In genomic region chr12:124875803-124876132, GRCh38 we compare ENCODE assay signal across 17 cellular contexts. TPM values are rescaled to one million over a fixed set of nuclear protein-coding genes. Genes with fewer than 3 reads are reported as not detected.
DNase-seq lines count a peak whose midpoint lies in the region; ATAC-seq, FAIRE-seq and TF ChIP-seq lines count a peak whose summit lies in the region.
"Had no signal": no experiment of that assay in that cellular context is flagged by ENCODE, and none has a peak within 500 bp of the region (broad histone marks: within the 10 kb centered on the region; RNA-seq: fewer than 3 reads in every experiment).

No MANE protein-coding gene starts in this region.

- H2BK5ac ChIP-seq in trophoblast cell (ENCODE audit: low read depth, low read length, poor library complexity), result no peak overlapping the region

- peak overlapping the region; percentile 15 for H4K91ac ChIP-seq in trophoblast cell (ENCODE audit: low read depth, low read length)

- no peaks in the 10 kb centered on the region for H3K27me3 ChIP-seq in CD8-positive, alpha-beta memory T cell (ENCODE audit: insufficient read depth, low read length, poor library complexity, severe bottlenecking)
- H3K27me3 ChIP-seq in GM12878 (replicated peaks in 1 of 2; ENCODE audit: control insufficient read depth in 2 of 2, insufficient read depth in 2 of 2, low read length in 1 of 2), result no peaks in the 10 kb centered on the region
- no peaks in the 10 kb centered on the region for H3K27me3 ChIP-seq in trophoblast cell (ENCODE audit: insufficient read depth, low read length)
- no peaks in the 10 kb centered on the region for H3K27me3 ChIP-seq in MG63

- no peaks in the 10 kb centered on the region for H4K20me1 ChIP-seq in GM12878 (ENCODE audit: control insufficient read depth, insufficient read depth)

- no peak overlapping the region for H3K9ac ChIP-seq in GM12878 (ENCODE audit: control insufficient read depth, insufficient read depth, low read length)
- no peak overlapping the region for H3K9ac ChIP-seq in trophoblast cell (ENCODE audit: low read length)
- H3K9ac ChIP-seq: GM23248 had no signal

- no peaks in the 10 kb centered on the region for H3K79me1 ChIP-seq in trophoblast cell (ENCODE audit: low read length)

- no peaks in the 10 kb centered on the region for H3K4me1 ChIP-seq in CD8-positive, alpha-beta memory T cell (ENCODE audit: insufficient read depth, low read length)
- H3K4me1 ChIP-seq in GM12878 (ENCODE audit: control insufficient read depth, insufficient read depth, low read length) (peaks cover 11% of the 10 kb centered on the region), trophoblast cell (ENCODE audit: control insufficient read depth in 1 of 2, insufficient read depth in 2 of 2, low read length in 2 of 2) (no peaks in the 10 kb centered on the region)

- no peak overlapping the region for H3K4ac ChIP-seq in trophoblast cell (ENCODE audit: low read depth, low read length)

- no peaks in the 10 kb centered on the region for H3K9me3 Mint-ChIP-seq in CD8-positive, alpha-beta memory T cell
- H3K9me3 Mint-ChIP-seq in T-cell, result no peaks in the 10 kb centered on the region

- H3K4me2 ChIP-seq in GM12878 (ENCODE audit: control insufficient read depth, insufficient read depth) (no peak overlapping the region), trophoblast cell (ENCODE audit: low read length) (no peak overlapping the region)

- 92% methylated on average over 2 of the region's 2 CpGs for WGBS in GM12878 (ENCODE audit: insufficient coverage, insufficient replicate concordance, low lambda C conversion rate, missing lambda C conversion rate)
- no CpG with 5 or more reads among the region's 2 CpGs for WGBS in trophoblast cell (ENCODE audit: extremely low coverage, insufficient coverage, insufficient read length)

- H3K79me2 ChIP-seq in GM12878 (ENCODE audit: control insufficient read depth, insufficient read depth, low read length) (no peaks in the 10 kb centered on the region), trophoblast cell (ENCODE audit: control insufficient read depth, insufficient read depth, low read length, poor library complexity) (no peaks in the 10 kb centered on the region)

- DNase-seq in CD8-positive, alpha-beta memory T cell, result no peak
- DNase-seq in GM12878 (ENCODE audit: low read depth, low spot score), result no peak
- DNase-seq in left lobe of liver (ENCODE audit: low spot score), result no peak
- DNase-seq in trophoblast cell, result no peak
- no peak for DNase-seq in T-cell
- no peak for DNase-seq in MG63
- DNase-seq in stimulated activated naive CD4-positive, alpha-beta T cell (lab: John Stamatoyannopoulos, UW), result no peak
- DNase-seq: DMS 273 treated with DMSO at 0.1 percent for 48 hours, GM23248, HCEC 1CT, KBM-7, MV-4-11, NCI-H1694 treated with DMSO at 0.1 percent for 48 hours, SIG-M5 had no signal

- no peak overlapping the region for H3K23ac ChIP-seq in trophoblast cell (ENCODE audit: low read length)

- intact Hi-C loops in GM12878 (cut with micrococcal nuclease; ENCODE audit: unreplicated experiment), result no loop called here

- in situ Hi-C loops in GM12878 (cut with MboI), result no loop called here

- no peak for ATAC-seq in GM12878
- peak; percentile 4 for ATAC-seq in left lobe of liver
- ATAC-seq in T-cell (replicated peaks in 1 of 4), result no peak

- H3K4me3 Mint-ChIP-seq in CD8-positive, alpha-beta memory T cell, result peak overlapping the region in 1 of 7 donors; percentile 38
- H3K4me3 Mint-ChIP-seq in T-cell, result no peak overlapping the region

- H3K18ac ChIP-seq in trophoblast cell (ENCODE audit: low read length), result no peak overlapping the region

- H4K12ac ChIP-seq in trophoblast cell (ENCODE audit: low read depth, low read length), result no peak overlapping the region

- H3K9me3 ChIP-seq in CD8-positive, alpha-beta memory T cell (ENCODE audit: low read length), result no peaks in the 10 kb centered on the region
- H3K9me3 ChIP-seq in GM12878 (replicated peaks; ENCODE audit: control insufficient read depth, insufficient read depth, low read length), result no peaks in the 10 kb centered on the region
- no peaks in the 10 kb centered on the region for H3K9me3 ChIP-seq in trophoblast cell (ENCODE audit: insufficient read depth, low read depth, low read length)
- H3K9me3 ChIP-seq in MG63, result no peaks in the 10 kb centered on the region

- H3K36me3 Mint-ChIP-seq in CD8-positive, alpha-beta memory T cell, result no peaks in the 10 kb centered on the region
- H3K36me3 Mint-ChIP-seq in T-cell, result no peaks in the 10 kb centered on the region

- no peak overlapping the region for H2BK120ac ChIP-seq in trophoblast cell (ENCODE audit: insufficient read depth, low read length, poor library complexity)

- no peak for TF ChIP-seq EP300 in GM12878 (IDR thresholded peaks at IDR 0.05; ENCODE audit: borderline replicate concordance in 1 of 2, control insufficient read depth in 1 of 2, low read depth in 2 of 2, low read length in 2 of 2)

- no peak for TF ChIP-seq CTCF in GM12878 (IDR thresholded peaks at IDR 0.05 in 2 of 3, conservative IDR thresholded peaks at IDR 0.05 in 1 of 3; ENCODE audit: control insufficient read depth in 2 of 3, extremely low read depth in 1 of 3, insufficient read depth in 1 of 3, low read depth in 3 of 3, low read length in 3 of 3)

- no peak overlapping the region for H3K4me3 ChIP-seq in CD8-positive, alpha-beta memory T cell (ENCODE audit: low read length)
- H3K4me3 ChIP-seq in GM12878 (no peak overlapping the region), trophoblast cell (ENCODE audit: low read depth, low read length) (no peak overlapping the region), MG63 (no peak overlapping the region)
- H3K4me3 ChIP-seq: GM23248 had no signal

- no peak overlapping the region for H2AK5ac ChIP-seq in trophoblast cell (ENCODE audit: low read length)

- POLR2A ChIA-PET in CD8-positive, alpha-beta memory T cell (lab: Charles Lee), result no interaction called here
- POLR2A ChIA-PET in GM12878 (lab: Charles Lee), result no interaction called here
- POLR2A ChIA-PET in T-cell (lab: Charles Lee), result no interaction called here

- peaks cover 0 to 7% of the 10 kb centered on the region in 2 donors for H3K27me3 Mint-ChIP-seq in CD8-positive, alpha-beta memory T cell
- H3K27me3 Mint-ChIP-seq in T-cell, result peaks cover 3% of the 10 kb centered on the region in 2 donors

- no peak for FAIRE-seq in GM12878 (lab: Jason Lieb, UNC)
- FAIRE-seq: G401.6 had no signal

- SMC1A ChIA-PET in GM12878 (lab: Charles Lee; ENCODE audit: uncharacterized antibody, unreplicated experiment), result no interaction called here

- H2AFZ ChIP-seq in GM12878 (ENCODE audit: control insufficient read depth, low read depth, low read length), result no peak overlapping the region
- no peak overlapping the region for H2AFZ ChIP-seq in trophoblast cell (ENCODE audit: insufficient read depth, low read length, poor library complexity)
- H2AFZ ChIP-seq: GM23248 had no signal

- peak overlapping the region; percentile 63 for H3K27ac ChIP-seq in CD8-positive, alpha-beta memory T cell (ENCODE audit: low read depth, low read length)
- H3K27ac ChIP-seq in GM12878 (ENCODE audit: control insufficient read depth, insufficient read depth), result no peak overlapping the region
- no peak overlapping the region for H3K27ac ChIP-seq in trophoblast cell (ENCODE audit: low read depth, low read length)
- H3K27ac ChIP-seq: C4-2B, GM23248, RWPE1 had no signal

- H3K27ac Mint-ChIP-seq in CD8-positive, alpha-beta memory T cell, result no peak overlapping the region
- no peak overlapping the region for H3K27ac Mint-ChIP-seq in T-cell

- no peaks in the 10 kb centered on the region for H3K36me3 ChIP-seq in CD8-positive, alpha-beta memory T cell (ENCODE audit: insufficient read depth, low read length)
- H3K36me3 ChIP-seq in GM12878 (ENCODE audit: control insufficient read depth in 2 of 2, insufficient read depth in 2 of 2, low read length in 1 of 2), result no peaks in the 10 kb centered on the region
- H3K36me3 ChIP-seq in trophoblast cell (ENCODE audit: control insufficient read depth in 1 of 2, insufficient read depth in 2 of 2, low read length in 2 of 2), result no peaks in the 10 kb centered on the region
- no peaks in the 10 kb centered on the region for H3K36me3 ChIP-seq in MG63

- H4K8ac ChIP-seq in trophoblast cell (ENCODE audit: low read depth, low read length), result no peak overlapping the region

- TF ChIP-seq POLR2A in GM12878 (IDR thresholded peaks at IDR 0.05; ENCODE audit: low read depth, low read length), result no peak

- CTCF ChIA-PET in CD8-positive, alpha-beta memory T cell (lab: Charles Lee), result no interaction called here
- CTCF ChIA-PET in GM12878 (lab: Yijun Ruan, JAX), result no interaction called here
- CTCF ChIA-PET in T-cell (lab: Charles Lee), result no interaction called here

- no peak overlapping the region for H3K14ac ChIP-seq in trophoblast cell (ENCODE audit: low read length)

- no peak for TF ChIP-seq RAD21 in GM12878 (IDR thresholded peaks at IDR 0.05; ENCODE audit: insufficient read depth, low read depth, low read length)

- BruUV-seq in GM12878 (replicated peaks; lab: Mats Ljungman, UMichigan), result no TSS peak

- RAD21 ChIA-PET in GM12878 (lab: Charles Lee; ENCODE audit: unreplicated experiment), result no interaction called here

- no peak overlapping the region for H2BK12ac ChIP-seq in trophoblast cell (ENCODE audit: low read length)

- H3K4me1 Mint-ChIP-seq in CD8-positive, alpha-beta memory T cell, result peaks cover 0 to under 1% (median under 1%) of the 10 kb centered on the region in 3 donors
- peaks cover under 1% of the 10 kb centered on the region in 3 donors for H3K4me1 Mint-ChIP-seq in T-cell

RNA-seq across cellular contexts. Expression of gene SCARB1, which starts 12.1 kb away (rescaled TPM):
- total RNA-seq in CD8-positive, alpha-beta memory T cell, result 10 to 100 TPM; 20.4 to 21.6 TPM
- 3.6 TPM for polyA plus RNA-seq in CD8-positive, alpha-beta memory T cell
- total RNA-seq in GM12878 (2013; cell fraction: nucleolus; rRNA removed), result 359 and 403 TPM in 2 replicates
- total RNA-seq in GM12878 (2014; rRNA removed) (46.5 and 51.4 TPM in 2 replicates), GM12878 (2014; rRNA removed; fragmentation: Illumina TruSeq; extraction: Trizol) (27.9 and 29.9 TPM in 2 replicates), GM12878 (2021) (102 and 104 TPM in 2 replicates), left lobe of liver (170 TPM), T-cell (1 to 10 TPM; 3.1 to 5.6 (median 4.5) TPM)
- 27.3 TPM for polyA plus RNA-seq in GM12878 (2011; ENCODE audit: low read depth)
- polyA plus RNA-seq in GM12878 (2011; rRNA removed) (50.6 and 89.3 TPM in 2 replicates), GM12878 (2014; fragmentation: Illumina TruSeq; extraction: Trizol) (66.0 and 78.8 TPM in 2 replicates), GM12878 (2014; fragmentation: Nextera tagmentation; extraction: Ambion mirVana) (1 to 10 TPM in 1 of 2 experiments, under 1 TPM in 1; 0.34 to 3.3 TPM), GM12878 (2014; rRNA removed) (81.4 and 89.5 TPM in 2 replicates), GM12878 (2016; fragmentation: Nextera tagmentation; extraction: Ambion mirVana) (10 to 100 TPM; 62.8 to 63.3 TPM)
- 131 and 137 TPM in 2 replicates for polyA plus RNA-seq in GM12878 (2011; cell fraction: cytosol; rRNA removed)
- 542 and 556 TPM in 2 replicates for polyA plus RNA-seq in GM12878 (2011; cell fraction: nucleus; rRNA removed)
- 61.4 and 89.0 TPM in 2 replicates for polyA plus RNA-seq in GM12878 (2012)
- 89.0 and 116 TPM in 2 replicates for polyA minus RNA-seq in GM12878 (2011; rRNA and poly(A)+ RNA removed)
- polyA minus RNA-seq in GM12878 (2011; cell fraction: cytosol; rRNA and poly(A)+ RNA removed), result 31.7 and 37.7 TPM in 2 replicates
- polyA minus RNA-seq in GM12878 (2011; cell fraction: nucleus; rRNA and poly(A)+ RNA removed), result 70.1 and 83.4 TPM in 2 replicates
- 102 and 105 TPM in 2 replicates for polyA plus RNA-seq in trophoblast cell (2013)
- total RNA-seq in MG63 (2014; rRNA removed; shearing (Covaris generic); ENCODE audit: low replicate concordance), result 35.4 and 66.8 TPM in 2 replicates

RNA-seq across cellular contexts. Expression of gene UBC, which starts 38.7 kb away (rescaled TPM):
- total RNA-seq in CD8-positive, alpha-beta memory T cell, result 100 to 1,000 TPM; 839 to 849 TPM
- 1,913 TPM for polyA plus RNA-seq in CD8-positive, alpha-beta memory T cell
- 329 and 366 TPM in 2 replicates for total RNA-seq in GM12878 (2013; cell fraction: nucleolus; rRNA removed)
- total RNA-seq in GM12878 (2014; rRNA removed) (883 and 944 TPM in 2 replicates), GM12878 (2014; rRNA removed; fragmentation: Illumina TruSeq; extraction: Trizol) (816 and 821 TPM in 2 replicates), GM12878 (2021) (736 and 799 TPM in 2 replicates), left lobe of liver (436 TPM), T-cell (1,000 to 10,000 TPM in 2 of 5 donors, 100 to 1,000 TPM in 3; 786 to 1,410 (median 885) TPM)
- polyA plus RNA-seq in GM12878 (2011; ENCODE audit: low read depth), result 1,550 TPM
- polyA plus RNA-seq in GM12878 (2011; rRNA removed) (1,270 and 1,666 TPM in 2 replicates), GM12878 (2014; fragmentation: Illumina TruSeq; extraction: Trizol) (973 and 1,123 TPM in 2 replicates), GM12878 (2014; fragmentation: Nextera tagmentation; extraction: Ambion mirVana) (1,000 to 10,000 TPM in 1 of 2 experiments, 100 to 1,000 TPM in 1; 785 to 1,214 TPM), GM12878 (2014; rRNA removed) (610 and 653 TPM in 2 replicates), GM12878 (2016; fragmentation: Nextera tagmentation; extraction: Ambion mirVana) (100 to 1,000 TPM; 866 to 909 TPM)
- 1,638 and 1,774 TPM in 2 replicates for polyA plus RNA-seq in GM12878 (2011; cell fraction: cytosol; rRNA removed)
- polyA plus RNA-seq in GM12878 (2011; cell fraction: nucleus; rRNA removed), result 1,319 and 1,377 TPM in 2 replicates
- 962 and 1,441 TPM in 2 replicates for polyA plus RNA-seq in GM12878 (2012)
- 980 and 1,147 TPM in 2 replicates for polyA minus RNA-seq in GM12878 (2011; rRNA and poly(A)+ RNA removed)
- 232 and 279 TPM in 2 replicates for polyA minus RNA-seq in GM12878 (2011; cell fraction: cytosol; rRNA and poly(A)+ RNA removed)
- polyA minus RNA-seq in GM12878 (2011; cell fraction: nucleus; rRNA and poly(A)+ RNA removed), result 143 and 182 TPM in 2 replicates
- 1,300 and 1,363 TPM in 2 replicates for polyA plus RNA-seq in trophoblast cell (2013)
- 1,042 and 1,166 TPM in 2 replicates for total RNA-seq in MG63 (2014; rRNA removed; shearing (Covaris generic); ENCODE audit: low replicate concordance)
